In genomic region chr4:83316459-83317170, GRCh38 we compare ENCODE assay signal across 21 cellular contexts. TPM values are rescaled to one million over a fixed set of nuclear protein-coding genes. Genes with fewer than 3 reads are reported as not detected.
DNase-seq lines count a peak whose midpoint lies in the region; ATAC-seq, FAIRE-seq and TF ChIP-seq lines count a peak whose summit lies in the region.
"Had no signal": no experiment of that assay in that cellular context is flagged by ENCODE, and none has a peak within 500 bp of the region (broad histone marks: within the 10 kb centered on the region; RNA-seq: fewer than 3 reads in every experiment).

No MANE protein-coding gene starts in this region.

- no peaks in the 10 kb centered on the region for H3K9me3 ChIP-seq in right lobe of liver
- H3K9me3 ChIP-seq in HepG2 (ENCODE audit: low read length), result no peaks in the 10 kb centered on the region
- no peaks in the 10 kb centered on the region for H3K9me3 ChIP-seq in esophagus squamous epithelium
- H3K9me3 ChIP-seq in upper lobe of right lung, result no peaks in the 10 kb centered on the region
- H3K9me3 ChIP-seq: esophagus muscularis mucosa, Peyer's patch had no signal

- in situ Hi-C loops in HepG2 (cut with HindIII; ENCODE audit: extremely low pct_ligation_motif_present, low pct_unique_long_range_greater_than_20kb), result no loop called here

- no peak for TF ChIP-seq EP300 in HepG2 (IDR thresholded peaks at IDR 0.05; ENCODE audit: low read depth in 2 of 2, low read length in 2 of 2)
- TF ChIP-seq EP300 in HepG2 (CRISPR knock-in tag; IDR thresholded peaks at IDR 0.05; ENCODE audit: borderline replicate concordance), result no peak

- TF ChIP-seq CTCF in right lobe of liver (IDR thresholded peaks at IDR 0.05) (no peak), HepG2 (CRISPR knock-in tag; IDR thresholded peaks at IDR 0.05) (no peak), esophagus squamous epithelium (IDR thresholded peaks at IDR 0.05) (no peak), upper lobe of right lung (IDR thresholded peaks at IDR 0.05) (no peak)

- DNase-seq in right lobe of liver (no peak), HepG2 (ENCODE audit: low spot score) (no peak), SIG-M5 treated with dmso at 0.1 percent for 504 hours (lab: John Stamatoyannopoulos, UW; ENCODE audit: unreplicated experiment) (peak; percentile 87), esophagus squamous epithelium (lab: John Stamatoyannopoulos, UW) (no peak), upper lobe of right lung (no peak), putamen (ENCODE audit: low spot score) (no peak)
- no peak for DNase-seq in effector CD4-positive, alpha-beta T cell
- DNase-seq: activated B cell treated with CpG ODN at 0.5 μM for 24 hours; dermis blood vessel endothelial cell; head of caudate nucleus; immature natural killer cell; natural killer cell; NCI-H1048; NCI-H2029 treated with DMSO at 0.1 percent for 48 hours; NCI-H526; Peyer's patch; stimulated activated naive CD4-positive, alpha-beta T cell treated with Interleukin-2 at 50 U/mL for 16 hours had no signal

- H3K4me3 ChIP-seq in right lobe of liver (no peak overlapping the region), HepG2 (replicated peaks in 1 of 3; ENCODE audit: insufficient read depth in 1 of 3, low read depth in 2 of 3, low read length in 3 of 3) (no peak overlapping the region), esophagus squamous epithelium (no peak overlapping the region), upper lobe of right lung (no peak overlapping the region)
- H3K4me3 ChIP-seq: esophagus muscularis mucosa, Peyer's patch had no signal

- no peak for TF ChIP-seq POLR2A in right lobe of liver (IDR thresholded peaks at IDR 0.05)
- no peak for TF ChIP-seq POLR2A in HepG2 (IDR thresholded peaks at IDR 0.05; ENCODE audit: insufficient read depth in 1 of 2, low read depth in 2 of 2, low read length in 2 of 2)
- TF ChIP-seq POLR2A in esophagus squamous epithelium (IDR thresholded peaks at IDR 0.05), result no peak

- no peak for TF ChIP-seq RAD21 in HepG2 (CRISPR knock-in tag; IDR thresholded peaks at IDR 0.05)

- no peaks in the 10 kb centered on the region for H4K20me1 ChIP-seq in HepG2 (ENCODE audit: insufficient read depth, low read length)

- H3K9ac ChIP-seq in HepG2 (ENCODE audit: insufficient read depth, low read depth, low read length), result no peak overlapping the region

- H3K4me1 ChIP-seq in right lobe of liver (no peaks in the 10 kb centered on the region), HepG2 (ENCODE audit: insufficient read depth, low read length) (no peaks in the 10 kb centered on the region), esophagus squamous epithelium (peaks cover 0 to 12% (median 0%) of the 10 kb centered on the region in 3 donors), upper lobe of right lung (no peaks in the 10 kb centered on the region)
- H3K4me1 ChIP-seq: esophagus muscularis mucosa, Peyer's patch had no signal

- CTCF ChIA-PET in HepG2 (lab: Yijun Ruan, JAX; ENCODE audit: low intra/inter-chr PET ratio, low total read pairs), result no interaction called here

- no peak overlapping the region for H3K4me2 ChIP-seq in HepG2 (ENCODE audit: low read depth, low read length)

- no TSS peak for BruUV-seq in HepG2 (replicated peaks; lab: Mats Ljungman, UMichigan)

- H3K27ac ChIP-seq in right lobe of liver (no peak overlapping the region), HepG2 (ENCODE audit: extremely low read length, insufficient read depth, low read length) (no peak overlapping the region), esophagus squamous epithelium (peak overlapping the region; percentile 46 to 77 (median 74)), upper lobe of right lung (peak overlapping the region; percentile 11)
- H3K27ac ChIP-seq: C4-2B, esophagus muscularis mucosa, Peyer's patch had no signal

- H3K27me3 ChIP-seq in right lobe of liver, result no peaks in the 10 kb centered on the region
- no peaks in the 10 kb centered on the region for H3K27me3 ChIP-seq in HepG2 (ENCODE audit: control insufficient read depth in 1 of 2, insufficient read depth in 2 of 2, low read length in 2 of 2)
- H3K27me3 ChIP-seq in esophagus squamous epithelium, result no peaks in the 10 kb centered on the region
- no peaks in the 10 kb centered on the region for H3K27me3 ChIP-seq in upper lobe of right lung
- H3K27me3 ChIP-seq: esophagus muscularis mucosa, Peyer's patch had no signal

- WGBS in right lobe of liver (ENCODE audit: insufficient coverage, low coverage, low lambda C conversion rate, missing lambda C conversion rate), result 71% methylated on average over 12 of the region's 13 CpGs
- 69% methylated on average over 12 of the region's 13 CpGs for WGBS in HepG2 (ENCODE audit: low lambda C conversion rate)
- 71 to 73% methylated on average over 13 of the region's 13 CpGs for WGBS in esophagus squamous epithelium, 2 donors

- ATAC-seq in right lobe of liver (peak in 3 of 4 donors; percentile 15 to 33 (median 33)), HepG2 (no peak), upper lobe of right lung (peak; percentile 86), GM21381 (IDR thresholded peaks at IDR 0.05; ENCODE audit: unreplicated experiment) (no peak)

- no peaks in the 10 kb centered on the region for H3K36me3 ChIP-seq in right lobe of liver
- H3K36me3 ChIP-seq in HepG2 (replicated peaks in 1 of 2; ENCODE audit: control insufficient read depth in 1 of 2, insufficient read depth in 2 of 2, low read length in 2 of 2), result no peaks in the 10 kb centered on the region
- H3K36me3 ChIP-seq in esophagus squamous epithelium, result peaks cover 0 to 8% (median 0%) of the 10 kb centered on the region in 3 donors
- H3K36me3 ChIP-seq in upper lobe of right lung, result no peaks in the 10 kb centered on the region
- H3K36me3 ChIP-seq: esophagus muscularis mucosa had no signal

- POLR2A ChIA-PET in HepG2 (lab: Yijun Ruan, JAX), result no interaction called here

- intact Hi-C loops in right lobe of liver (cut with DNase I) (no loop called here), HepG2 (cut with micrococcal nuclease; ENCODE audit: unreplicated experiment) (no loop called here), esophagus squamous epithelium (cut with DNase I) (no loop called here), upper lobe of right lung (cut with DNase I) (no loop called here)

- no peak overlapping the region for H2AFZ ChIP-seq in HepG2 (ENCODE audit: low read length)

- no peaks in the 10 kb centered on the region for H3K79me2 ChIP-seq in HepG2 (ENCODE audit: insufficient read depth, low read length)

- FAIRE-seq in HepG2 (lab: Jason Lieb, UNC), result no peak
- FAIRE-seq: A204.1 had no signal

RNA-seq across cellular contexts. Expression of gene HPSE, which starts 18.0 kb away (rescaled TPM):
- total RNA-seq in right lobe of liver, result 1 to 10 TPM in 3 of 6 experiments, under 1 TPM in 3; 0.68 to 2.0 (median 1.2) TPM
- total RNA-seq in HepG2 (2016; rRNA removed; fragmentation: Illumina TruSeq; extraction: Trizol), result not detected in 2 replicates
- total RNA-seq in HepG2 (2016; cell fraction: cytosol; rRNA removed; fragmentation: Illumina TruSeq; extraction: Trizol; ENCODE audit: low read depth), result not detected in 2 replicates
- 0.04 TPM in 1 of 2 replicates, not detected in the other for total RNA-seq in HepG2 (2016; cell fraction: insoluble cytoplasmic fraction; rRNA removed; fragmentation: Illumina TruSeq; extraction: Trizol)
- not detected in 2 replicates for total RNA-seq in HepG2 (2016; cell fraction: membrane; rRNA removed; fragmentation: Illumina TruSeq; extraction: Trizol)
- not detected in 2 replicates for total RNA-seq in HepG2 (2016; cell fraction: nucleus; rRNA removed; fragmentation: Illumina TruSeq; extraction: Trizol)
- polyA plus RNA-seq in HepG2 (2011; rRNA removed), result not detected in 2 replicates
- not detected in 2 replicates for polyA plus RNA-seq in HepG2 (2011; cell fraction: cytosol; rRNA removed)
- not detected in 2 replicates for polyA plus RNA-seq in HepG2 (2011; cell fraction: nucleus; rRNA removed)
- not detected in 2 replicates for polyA plus RNA-seq in HepG2 (2012)
- polyA plus RNA-seq in HepG2 (2016; cell fraction: cytosol; fragmentation: Illumina TruSeq; extraction: Trizol; ENCODE audit: low read depth), result not detected in 2 replicates
- not detected in 2 replicates for polyA plus RNA-seq in HepG2 (2016; cell fraction: insoluble cytoplasmic fraction; fragmentation: Illumina TruSeq; extraction: Trizol; ENCODE audit: low read depth)
- not detected in 2 replicates for polyA plus RNA-seq in HepG2 (2016; cell fraction: membrane; fragmentation: Illumina TruSeq; extraction: Trizol; ENCODE audit: low read depth)
- not detected in 2 replicates for polyA plus RNA-seq in HepG2 (2016; cell fraction: nucleus; fragmentation: Illumina TruSeq; extraction: Trizol; ENCODE audit: insufficient read depth, low read depth)
- polyA minus RNA-seq in HepG2 (2011; rRNA and poly(A)+ RNA removed; ENCODE audit: low replicate concordance), result 3.5 TPM in 1 of 2 replicates, not detected in the other
- polyA minus RNA-seq in HepG2 (2011; cell fraction: cytosol; rRNA and poly(A)+ RNA removed), result not detected in 2 replicates
- 0.26 TPM in 1 of 2 replicates, not detected in the other for polyA minus RNA-seq in HepG2 (2011; cell fraction: nucleus; rRNA and poly(A)+ RNA removed)
- 10 to 100 TPM in 2 of 4 donors, 1 to 10 TPM in 2; 3.6 to 12.5 (median 8.5) TPM for total RNA-seq in esophagus squamous epithelium
- total RNA-seq in upper lobe of right lung, result 5.6 TPM

RNA-seq across cellular contexts. Expression of gene COQ2, which starts 32.0 kb away (rescaled TPM):
- total RNA-seq in right lobe of liver (10 to 100 TPM in 4 of 6 experiments, 1 to 10 TPM in 2; 6.9 to 15.5 (median 10.6) TPM), HepG2 (2016; rRNA removed; fragmentation: Illumina TruSeq; extraction: Trizol) (16.4 and 17.3 TPM in 2 replicates), esophagus squamous epithelium (10 to 100 TPM; 10.7 to 17.3 (median 13.9) TPM), upper lobe of right lung (12.4 TPM)
- total RNA-seq in HepG2 (2016; cell fraction: cytosol; rRNA removed; fragmentation: Illumina TruSeq; extraction: Trizol; ENCODE audit: low read depth), result 9.0 and 11.1 TPM in 2 replicates
- 15.4 and 18.9 TPM in 2 replicates for total RNA-seq in HepG2 (2016; cell fraction: insoluble cytoplasmic fraction; rRNA removed; fragmentation: Illumina TruSeq; extraction: Trizol)
- total RNA-seq in HepG2 (2016; cell fraction: membrane; rRNA removed; fragmentation: Illumina TruSeq; extraction: Trizol), result 11.9 and 12.0 TPM in 2 replicates
- total RNA-seq in HepG2 (2016; cell fraction: nucleus; rRNA removed; fragmentation: Illumina TruSeq; extraction: Trizol), result 17.7 and 19.0 TPM in 2 replicates
- polyA plus RNA-seq in HepG2 (2011; rRNA removed), result 8.2 and 10.1 TPM in 2 replicates
- 6.9 and 8.4 TPM in 2 replicates for polyA plus RNA-seq in HepG2 (2011; cell fraction: cytosol; rRNA removed)
- 3.6 TPM in 2 replicates for polyA plus RNA-seq in HepG2 (2011; cell fraction: nucleus; rRNA removed)
- 3.2 and 6.3 TPM in 2 replicates for polyA plus RNA-seq in HepG2 (2012)
- polyA plus RNA-seq in HepG2 (2016; cell fraction: cytosol; fragmentation: Illumina TruSeq; extraction: Trizol; ENCODE audit: low read depth), result 6.6 and 7.7 TPM in 2 replicates
- 14.8 and 18.0 TPM in 2 replicates for polyA plus RNA-seq in HepG2 (2016; cell fraction: insoluble cytoplasmic fraction; fragmentation: Illumina TruSeq; extraction: Trizol; ENCODE audit: low read depth)
- polyA plus RNA-seq in HepG2 (2016; cell fraction: membrane; fragmentation: Illumina TruSeq; extraction: Trizol; ENCODE audit: low read depth), result 7.8 and 9.6 TPM in 2 replicates
- polyA plus RNA-seq in HepG2 (2016; cell fraction: nucleus; fragmentation: Illumina TruSeq; extraction: Trizol; ENCODE audit: insufficient read depth, low read depth), result 21.1 and 24.4 TPM in 2 replicates
- 11.1 and 21.4 TPM in 2 replicates for polyA minus RNA-seq in HepG2 (2011; rRNA and poly(A)+ RNA removed; ENCODE audit: low replicate concordance)
- polyA minus RNA-seq in HepG2 (2011; cell fraction: cytosol; rRNA and poly(A)+ RNA removed), result 4.1 and 4.9 TPM in 2 replicates
- polyA minus RNA-seq in HepG2 (2011; cell fraction: nucleus; rRNA and poly(A)+ RNA removed), result 14.9 and 18.2 TPM in 2 replicates

Comparison
In these comparisons a context has a peak if more than half of its experiments do, and no peak if none do; other contexts are left out.
1. ATAC-seq: peak in right lobe of liver (3 of 4) and upper lobe of right lung (single experiment); none in HepG2 (single experiment) and GM21381 (single experiment).
2. H3K27ac ChIP-seq: peak in esophagus squamous epithelium (4 of 4) and upper lobe of right lung (single experiment); none in right lobe of liver (0 of 3) and HepG2 (single experiment).